Comparison of ENCODE assay signal across 8 cellular contexts in genomic region chr18:48007955-48008701, GRCh38.
A peak's percentile ranks its signal among the peaks of the same experiment; 100 is the strongest.
DNase-seq lines count a peak whose midpoint lies in the region; ATAC-seq and TF ChIP-seq lines count a peak whose summit lies in the region.

No MANE protein-coding gene starts in this region.

- in situ Hi-C loops in T47D (cut with HindIII; ENCODE audit: low pct_unique_long_range_greater_than_20kb, low sequenced_read_pairs): no loop called here

- peaks cover 4% of the 10 kb centered on the region for H3K4me1 Mint-ChIP-seq in T-helper 2 cell treated with Interferon-gamma antibody and Interleukin-4, amounts not matched to agents 5 μg/mL and 100 μg/mL, for 36 hours (ENCODE audit: low read depth)

- no peaks in the 10 kb centered on the region for H3K9me3 Mint-ChIP-seq in T-helper 2 cell treated with Interferon-gamma antibody and Interleukin-4, amounts not matched to agents 5 μg/mL and 100 μg/mL, for 36 hours

- no peaks in the 10 kb centered on the region for H3K36me3 ChIP-seq in kidney epithelial cell (ENCODE audit: control insufficient read depth, insufficient read depth, low read length)

- ATAC-seq in GM18907 (IDR thresholded peaks at IDR 0.05; ENCODE audit: unreplicated experiment): peak; percentile 72

- no peak overlapping the region for H3K27ac Mint-ChIP-seq in T-helper 2 cell treated with Interferon-gamma antibody and Interleukin-4, amounts not matched to agents 5 μg/mL and 100 μg/mL, for 36 hours

- TF ChIP-seq CTCF in AG09309 (IDR thresholded peaks at IDR 0.05; ENCODE audit: control insufficient read depth, insufficient read depth, low read depth, low read length, missing control alignments) (peak; percentile 36), kidney epithelial cell (IDR thresholded peaks at IDR 0.05; ENCODE audit: insufficient read depth, low read length, poor library complexity, severe bottlenecking) (peak; percentile 22)

- DNase-seq in AG09309 (ENCODE audit: low read depth) (no peak), T47D (ENCODE audit: low read depth in 1 of 2, low spot score in 1 of 2) (peak; percentile 77 to 80), kidney epithelial cell (ENCODE audit: low read depth) (no peak), ureter (ENCODE audit: low spot score) (no peak)
- peak; percentile 63 for DNase-seq in Jurkat, Clone E6-1 (ENCODE audit: low read depth, low spot score)
- peak; percentile 32 for DNase-seq in T-helper 2 cell treated with Interferon-gamma antibody and Interleukin-4, amounts not matched to agents 5 μg/mL and 100 μg/mL, for 36 hours (ENCODE audit: low spot score)
- peak; percentile 46 to 59 for DNase-seq in stimulated activated CD4-positive, alpha-beta T cell treated with anti-CD3 and anti-CD28 coated beads, Interleukin-2, amount 100 ng/mL, for 24 hours

- H3K4me3 ChIP-seq in AG09309 (ENCODE audit: control insufficient read depth, low read depth, low read length): peak overlapping the region; percentile 40
- peak overlapping the region; percentile 71 for H3K4me3 ChIP-seq in Jurkat, Clone E6-1 (ENCODE audit: low read length)
- H3K4me3 ChIP-seq in kidney epithelial cell (ENCODE audit: low read depth, low read length): peak overlapping the region; percentile 53

- H3K27me3 Mint-ChIP-seq in T-helper 2 cell treated with Interferon-gamma antibody and Interleukin-4, amounts not matched to agents 5 μg/mL and 100 μg/mL, for 36 hours (ENCODE audit: low read depth): peaks cover 40% of the 10 kb centered on the region

- no peaks in the 10 kb centered on the region for H3K36me3 Mint-ChIP-seq in T-helper 2 cell treated with Interferon-gamma antibody and Interleukin-4, amounts not matched to agents 5 μg/mL and 100 μg/mL, for 36 hours (ENCODE audit: low read depth)

- H3K4me3 Mint-ChIP-seq in T-helper 2 cell treated with Interferon-gamma antibody and Interleukin-4, amounts not matched to agents 5 μg/mL and 100 μg/mL, for 36 hours: peak overlapping the region; percentile 74

- H3K27me3 ChIP-seq in kidney epithelial cell (ENCODE audit: control insufficient read depth, insufficient read depth, low read length): no peaks in the 10 kb centered on the region

Comparison
In these comparisons a context has a peak if more than half of its experiments do, and no peak if none do; other contexts are left out.
1. DNase-seq: peak in Jurkat, Clone E6-1 (single experiment), T-helper 2 cell treated with Interferon-gamma antibody and Interleukin-4, amounts not matched to agents 5 μg/mL and 100 μg/mL, for 36 hours (single experiment), T47D (2 of 2) and stimulated activated CD4-positive, alpha-beta T cell treated with anti-CD3 and anti-CD28 coated beads, Interleukin-2, amount 100 ng/mL, for 24 hours (2 of 2); none in AG09309 (single experiment), kidney epithelial cell (single experiment) and ureter (single experiment).
2. Peak in every context shown above with its lines, with median percentiles within 50 percentile points of each other: H3K4me3 ChIP-seq.